ENCODE assay signal across 16 cellular contexts in genomic region chr12:103273645-103274044, GRCh38.
DNase-seq lines count a peak whose midpoint lies in the region; ATAC-seq and TF ChIP-seq lines count a peak whose summit lies in the region.
"Had no signal": no experiment of that assay in that cellular context is flagged by ENCODE, and none has a peak within 500 bp of the region (broad histone marks: within the 10 kb centered on the region; RNA-seq: fewer than 3 reads in every experiment).

No MANE protein-coding gene starts in this region.

- no peak for TF ChIP-seq CTCF in foreskin keratinocyte (conservative IDR thresholded peaks at IDR 0.05)

- no peaks in the 10 kb centered on the region for H3K4me1 ChIP-seq in foreskin keratinocyte
- H3K4me1 ChIP-seq: BLaER1 treated with 17β-estradiol and CSF1 and Interleukin-3, amounts not matched to agents 10 nM and 100 nM; transverse colon had no signal

- ATAC-seq in GM18520 (IDR thresholded peaks at IDR 0.05; ENCODE audit: unreplicated experiment) (peak; percentile 40), foreskin keratinocyte (peak; percentile 23), GM19455 (IDR thresholded peaks at IDR 0.05; ENCODE audit: unreplicated experiment) (no peak)

- DNase-seq in NCI-H1092 treated with DMSO at 0.1 percent for 48 hours (lab: John Stamatoyannopoulos, UW) = peak; percentile 13
- no peak for DNase-seq in NCI-H1092 (lab: John Stamatoyannopoulos, UW)
- peak; percentile 46 for DNase-seq in NCI-H2029 (lab: John Stamatoyannopoulos, UW)
- DNase-seq in foreskin keratinocyte = peak in 1 of 2 donors; percentile 4
- DNase-seq in NAMALWA (ENCODE audit: low spot score) = no peak
- no peak for DNase-seq in hypothalamus (lab: John Stamatoyannopoulos, UW)
- DNase-seq: DND-41, Kasumi-1, NCI-H1694 treated with DMSO at 0.1 percent for 48 hours, SIG-M5, T-helper 9 cell, transverse colon had no signal

- no peak overlapping the region for H3K27ac ChIP-seq in foreskin keratinocyte
- H3K27ac ChIP-seq: 22Rv1; BLaER1 treated with 17β-estradiol and CSF1 and Interleukin-3, amounts not matched to agents 10 nM and 100 nM; transverse colon had no signal

- no peaks in the 10 kb centered on the region for H3K27me3 ChIP-seq in foreskin keratinocyte
- H3K27me3 ChIP-seq: BLaER1 treated with 17β-estradiol and CSF1 and Interleukin-3, amounts not matched to agents 10 nM and 100 nM; transverse colon had no signal

Comparison
In these comparisons a context has a peak if more than half of its experiments do, and no peak if none do; other contexts are left out.
1. DNase-seq: peak in NCI-H1092 treated with DMSO at 0.1 percent for 48 hours (single experiment) and NCI-H2029 (single experiment); none in NCI-H1092 (single experiment), NAMALWA (single experiment) and hypothalamus (0 of 51).